25 cellular contexts compared by ENCODE assay signal in genomic region chr2:167471734-167472133, GRCh38.
DNase-seq lines count a peak whose midpoint lies in the region; ATAC-seq and TF ChIP-seq lines count a peak whose summit lies in the region.
"Had no signal": no experiment of that assay in that cellular context is flagged by ENCODE, and none has a peak within 500 bp of the region (broad histone marks: within the 10 kb centered on the region; RNA-seq: fewer than 3 reads in every experiment).

No MANE protein-coding gene starts in this region.

- H2AFZ ChIP-seq in OCI-LY3 (ENCODE audit: low read depth, low read length): peak overlapping the region; percentile 61

- ATAC-seq in GM18502 (IDR thresholded peaks at IDR 0.05; ENCODE audit: poor library complexity, unreplicated experiment): peak; percentile 65
- peak; percentile 59 for ATAC-seq in GM19468 (IDR thresholded peaks at IDR 0.05; ENCODE audit: extremely low read depth, unreplicated experiment)
- peak; percentile 87 for ATAC-seq in HG02938 (IDR thresholded peaks at IDR 0.05; ENCODE audit: unreplicated experiment)
- no peak for ATAC-seq in Right ventricle myocardium inferior
- ATAC-seq: HepG2; stimulated activated memory B cell treated with anti-CD40 and anti-IgM and Interleukin-4, amounts not matched to agents 10 μg/mL and 1 μg/mL and 100 μg/mL, for 72 hours; T-cell had no signal

- CTCF ChIA-PET in MCF 10A (lab: Yijun Ruan, JAX): no interaction called here

- no peaks in the 10 kb centered on the region for H3K36me3 Mint-ChIP-seq in MCF 10A (ENCODE audit: insufficient read depth, unreplicated experiment)
- H3K36me3 Mint-ChIP-seq: immature natural killer cell; stimulated activated memory B cell treated with anti-CD40 and anti-IgM and Interleukin-4, amounts not matched to agents 10 μg/mL and 1 μg/mL and 100 μg/mL, for 72 hours; T-cell had no signal

- H3K4me2 ChIP-seq in OCI-LY3 (ENCODE audit: low read length): peak overlapping the region; percentile 76
- H3K4me2 ChIP-seq: BLaER1 treated with 17β-estradiol and CSF1 and Interleukin-3, amounts not matched to agents 10 nM and 100 nM had no signal

- no peak overlapping the region for H3K4me3 Mint-ChIP-seq in MCF 10A (ENCODE audit: unreplicated experiment)
- H3K4me3 Mint-ChIP-seq: immature natural killer cell; stimulated activated memory B cell treated with anti-CD40 and anti-IgM and Interleukin-4, amounts not matched to agents 10 μg/mL and 1 μg/mL and 100 μg/mL, for 72 hours; T-cell had no signal

- H3K36me3 ChIP-seq in OCI-LY3 (replicated peaks; ENCODE audit: low read depth, low read length): no peaks in the 10 kb centered on the region
- H3K36me3 ChIP-seq: ascending aorta; BLaER1 treated with 17β-estradiol and CSF1 and Interleukin-3, amounts not matched to agents 10 nM and 100 nM; HAP-1; right atrium auricular region had no signal

- POLR2A ChIA-PET in MCF 10A (lab: Yijun Ruan, JAX): no interaction called here

- DNase-seq in activated gamma-delta T cell (lab: John Stamatoyannopoulos, UW) (no peak), Right ventricle myocardium inferior (ENCODE audit: missing footprints) (no peak), ureter (ENCODE audit: low spot score) (no peak), MCF 10A (ENCODE audit: unreplicated experiment) (no peak)
- DNase-seq: activated naive CD4-positive, alpha-beta T cell treated with anti-CD3 and anti-CD28 coated beads, Interleukin-2, amount 50 U/mL, for 16 hours; cerebellar nuclear complex; DMS 273 treated with DMSO at 0.1 percent for 48 hours; effector memory CD4-positive, alpha-beta T cell; GF-D8; immature natural killer cell; NCI-H1930; NCI-H446 treated with DMSO at 0.1 percent for 48 hours; nucleus accumbens; Right ventricle myocardium superior; T-cell had no signal

- BruUV-seq in MCF 10A (replicated peaks; lab: Mats Ljungman, UMichigan): no TSS peak

- peaks cover 23% of the 10 kb centered on the region for H3K4me1 ChIP-seq in OCI-LY3 (ENCODE audit: low read length)
- H3K4me1 ChIP-seq: ascending aorta; BLaER1 treated with 17β-estradiol and CSF1 and Interleukin-3, amounts not matched to agents 10 nM and 100 nM; right atrium auricular region had no signal

- H3K9me3 ChIP-seq in OCI-LY3 (ENCODE audit: insufficient read depth, low read length): no peaks in the 10 kb centered on the region
- H3K9me3 ChIP-seq: ascending aorta; BLaER1 treated with 17β-estradiol and CSF1 and Interleukin-3, amounts not matched to agents 10 nM and 100 nM; HAP-1; right atrium auricular region had no signal

- H3K27me3 ChIP-seq in OCI-LY3 (ENCODE audit: low read depth, low read length): no peaks in the 10 kb centered on the region
- H3K27me3 ChIP-seq: ascending aorta; BLaER1 treated with 17β-estradiol and CSF1 and Interleukin-3, amounts not matched to agents 10 nM and 100 nM; right atrium auricular region had no signal

- H3K27ac ChIP-seq in OCI-LY3 (ENCODE audit: low read length): peak overlapping the region; percentile 77
- H3K27ac ChIP-seq: ascending aorta; BLaER1 treated with 17β-estradiol and CSF1 and Interleukin-3, amounts not matched to agents 10 nM and 100 nM; right atrium auricular region had no signal

- H3K27me3 Mint-ChIP-seq in MCF 10A (ENCODE audit: insufficient read depth, unreplicated experiment): no peaks in the 10 kb centered on the region
- H3K27me3 Mint-ChIP-seq: stimulated activated memory B cell treated with anti-CD40 and anti-IgM and Interleukin-4, amounts not matched to agents 10 μg/mL and 1 μg/mL and 100 μg/mL, for 72 hours; T-cell had no signal

- H3K9ac ChIP-seq in OCI-LY3 (ENCODE audit: low read length): 0 out of 2 replicates have a peak overlapping the region, but pooled peaks have one; percentile 3
- H3K9ac ChIP-seq: BLaER1 treated with 17β-estradiol and CSF1 and Interleukin-3, amounts not matched to agents 10 nM and 100 nM had no signal

- no peak overlapping the region for H3K27ac Mint-ChIP-seq in MCF 10A (ENCODE audit: low read depth, unreplicated experiment)
- H3K27ac Mint-ChIP-seq: immature natural killer cell; stimulated activated memory B cell treated with anti-CD40 and anti-IgM and Interleukin-4, amounts not matched to agents 10 μg/mL and 1 μg/mL and 100 μg/mL, for 72 hours; T-cell had no signal

- H3K4me3 ChIP-seq in OCI-LY3 (ENCODE audit: low read length): no peak overlapping the region
- H3K4me3 ChIP-seq: ascending aorta; BLaER1 treated with 17β-estradiol and CSF1 and Interleukin-3, amounts not matched to agents 10 nM and 100 nM; HAP-1; right atrium auricular region had no signal

- H3K79me2 ChIP-seq in OCI-LY3 (ENCODE audit: low read length): no peaks in the 10 kb centered on the region

- no peak for TF ChIP-seq CTCF in OCI-LY3 (IDR thresholded peaks at IDR 0.05; ENCODE audit: low read depth, low read length)
- no peak for TF ChIP-seq CTCF in MCF 10A (IDR thresholded peaks at IDR 0.05; ENCODE audit: unreplicated experiment)

- H3K4me1 Mint-ChIP-seq in MCF 10A (ENCODE audit: insufficient read depth, unreplicated experiment): no peaks in the 10 kb centered on the region
- H3K4me1 Mint-ChIP-seq: immature natural killer cell; stimulated activated memory B cell treated with anti-CD40 and anti-IgM and Interleukin-4, amounts not matched to agents 10 μg/mL and 1 μg/mL and 100 μg/mL, for 72 hours; T-cell had no signal

- no peaks in the 10 kb centered on the region for H4K20me1 ChIP-seq in OCI-LY3 (ENCODE audit: insufficient read depth, low read length)
- H4K20me1 ChIP-seq: BLaER1 treated with 17β-estradiol and CSF1 and Interleukin-3, amounts not matched to agents 10 nM and 100 nM had no signal

- intact Hi-C loops in Right ventricle myocardium inferior (cut with DNase I): no loop called here
- intact Hi-C loops in MCF 10A (cut with micrococcal nuclease): no loop called here

- no peaks in the 10 kb centered on the region for H3K9me3 Mint-ChIP-seq in MCF 10A (ENCODE audit: unreplicated experiment)
